8 cellular contexts compared by ENCODE assay signal in the genomic region with DNA sequence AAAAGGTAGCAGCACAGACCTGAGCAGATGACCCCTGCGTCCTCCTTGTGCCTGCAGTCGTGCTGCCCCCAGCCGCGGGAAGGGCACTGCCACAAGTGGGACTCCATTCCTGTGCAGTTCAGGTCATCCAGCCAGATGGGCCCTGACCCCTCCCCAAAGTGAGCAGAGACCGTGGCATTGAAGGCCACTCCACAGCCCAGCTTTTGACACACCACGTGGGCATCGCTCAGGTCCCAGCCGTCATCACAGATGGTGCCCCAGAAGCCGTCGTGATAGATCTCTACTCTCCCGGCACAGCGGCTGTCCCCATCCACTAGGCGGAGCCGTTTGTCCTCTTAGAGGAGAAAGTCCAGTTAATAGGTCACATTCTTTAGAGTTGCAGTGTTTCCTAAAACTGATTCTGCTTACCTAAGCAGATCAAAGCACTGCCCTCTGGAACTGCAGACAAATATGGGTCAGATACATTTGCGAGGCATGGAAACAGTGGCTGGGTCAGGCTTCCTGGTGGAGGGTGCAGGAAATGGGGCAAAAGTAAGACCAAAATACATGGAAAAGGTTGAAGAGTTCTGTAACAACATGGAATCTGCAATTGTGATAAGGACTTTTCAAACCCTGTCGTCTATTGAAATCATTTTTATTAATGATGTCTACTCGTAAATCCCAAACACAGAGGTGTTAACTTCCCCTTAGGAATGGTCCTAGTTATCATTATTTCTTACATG.
DNase-seq lines count a peak whose midpoint lies in the region; FAIRE-seq and TF ChIP-seq lines count a peak whose summit lies in the region.

No MANE protein-coding gene starts in this region.

- H2AFZ ChIP-seq in GM23248 (peak overlapping the region; percentile 8; the same call in 1 of the 2 replicates), OCI-LY3 (ENCODE audit: low read depth, low read length) (peak overlapping the region; percentile 48; the same call in 1 of the 2 replicates), endothelial cell of umbilical vein (ENCODE audit: low read depth, low read length) (no peak overlapping the region), osteoblast (ENCODE audit: low read length) (peak overlapping the region; percentile 41)

- peak; percentile 73 for FAIRE-seq in endothelial cell of umbilical vein (lab: Jason Lieb, UNC)

- H3K9me2 ChIP-seq in GM23248 (ENCODE audit: insufficient read depth): no peaks in the 10 kb centered on the region

- dilution Hi-C loops in endothelial cell of umbilical vein (cut with MboI; ENCODE audit: extremely low pct_ligation_motif_present, low sequenced_read_pairs): no loop called here

- no peak for TF ChIP-seq POLR2A in endothelial cell of umbilical vein (IDR thresholded peaks at IDR 0.05; ENCODE audit: low read depth, low read length)

- H3F3A ChIP-seq in GM23248 (ENCODE audit: insufficient read depth): peaks cover 6% of the 10 kb centered on the region; the same call in 1 of the 2 replicates

- POLR2A ChIA-PET in endothelial cell of umbilical vein (lab: Charles Lee): no interaction called here

- no peak overlapping the region for H3K4me2 ChIP-seq in GM23248 (ENCODE audit: unreplicated experiment)
- no peak overlapping the region; the same call in 1 of the 2 replicates for H3K4me2 ChIP-seq in OCI-LY3 (ENCODE audit: low read length)
- no peak overlapping the region for H3K4me2 ChIP-seq in endothelial cell of umbilical vein (ENCODE audit: insufficient read depth, low read length)
- no peak overlapping the region for H3K4me2 ChIP-seq in osteoblast (ENCODE audit: insufficient read depth, low read length)

- CTCF ChIA-PET in endothelial cell of umbilical vein (lab: Charles Lee): no interaction called here

- DNase-seq in BE2C: peak; percentile 90
- DNase-seq in GM23248: peak; percentile 69
- peak; percentile 51 for DNase-seq in endothelial cell of umbilical vein (ENCODE audit: low read depth, low spot score)
- DNase-seq in osteoblast (ENCODE audit: insufficient read length, low spot score, missing footprints): peak; percentile 72
- DNase-seq in C1 segment of cervical spinal cord (lab: John Stamatoyannopoulos, UW): no peak
- DNase-seq in cerebellar nuclear complex (lab: John Stamatoyannopoulos, UW): no peak
- no peak for DNase-seq in DMS153 (lab: John Stamatoyannopoulos, UW)

- H3K4me3 ChIP-seq in BE2C (ENCODE audit: low read depth, low read length): peak overlapping the region; percentile 67
- H3K4me3 ChIP-seq in GM23248: no peak overlapping the region
- H3K4me3 ChIP-seq in OCI-LY3 (ENCODE audit: low read length): no peak overlapping the region
- H3K4me3 ChIP-seq in endothelial cell of umbilical vein (replicated peaks in 1 of 3; ENCODE audit: insufficient read depth in 1 of 3, low read depth in 1 of 3, low read length in 3 of 3): no peak overlapping the region
- no peak overlapping the region for H3K4me3 ChIP-seq in osteoblast (ENCODE audit: insufficient read depth, low read length)

- no peaks in the 10 kb centered on the region for H3K9me1 ChIP-seq in endothelial cell of umbilical vein (replicated peaks; ENCODE audit: control insufficient read depth, extremely low read depth, insufficient read depth, low read length)

- H3K4me1 ChIP-seq in BE2C (peaks cover 16% of the 10 kb centered on the region), GM23248 (ENCODE audit: insufficient read depth) (peaks cover 9% of the 10 kb centered on the region; the same call in 1 of the 2 replicates), OCI-LY3 (ENCODE audit: low read length) (no peaks in the 10 kb centered on the region), endothelial cell of umbilical vein (ENCODE audit: control insufficient read depth, extremely low read depth, insufficient read depth, low read length) (no peaks in the 10 kb centered on the region), osteoblast (ENCODE audit: insufficient read depth, low read length) (no peaks in the 10 kb centered on the region)

- intact Hi-C loops in endothelial cell of umbilical vein (cut with micrococcal nuclease): loop anchor here (1.0 to 2.0 kb wide), 3 partner anchors 86 to 264 kb away; no protein-coding TSS in a partner anchor

- H3K9ac ChIP-seq in GM23248: no peak overlapping the region
- no peak overlapping the region for H3K9ac ChIP-seq in OCI-LY3 (ENCODE audit: low read length)
- no peak overlapping the region for H3K9ac ChIP-seq in endothelial cell of umbilical vein (replicated peaks; ENCODE audit: extremely low read depth, insufficient read depth, low read length)

- in situ Hi-C loops in GM23248 (cut with MboI): loop anchor here (10.0 kb wide), 1 partner anchor 240 kb away; no protein-coding TSS in a partner anchor

- H3K9me3 ChIP-seq in BE2C (no peaks in the 10 kb centered on the region), GM23248 (ENCODE audit: low read depth) (no peaks in the 10 kb centered on the region), OCI-LY3 (ENCODE audit: insufficient read depth, low read length) (no peaks in the 10 kb centered on the region), endothelial cell of umbilical vein (replicated peaks; ENCODE audit: control insufficient read depth, insufficient read depth, low read length) (no peaks in the 10 kb centered on the region), osteoblast (ENCODE audit: low read depth, low read length) (no peaks in the 10 kb centered on the region)

- no TSS peak for BruUV-seq in endothelial cell of umbilical vein (replicated peaks; lab: Mats Ljungman, UMichigan)

- H3K36me3 ChIP-seq in BE2C: no peaks in the 10 kb centered on the region
- H3K36me3 ChIP-seq in GM23248 (ENCODE audit: low read depth): no peaks in the 10 kb centered on the region
- H3K36me3 ChIP-seq in OCI-LY3 (replicated peaks; ENCODE audit: low read depth, low read length): no peaks in the 10 kb centered on the region
- H3K36me3 ChIP-seq in endothelial cell of umbilical vein (ENCODE audit: control insufficient read depth in 2 of 2, extremely low read depth in 1 of 2, insufficient read depth in 2 of 2, low read length in 2 of 2): no peaks in the 10 kb centered on the region
- no peaks in the 10 kb centered on the region for H3K36me3 ChIP-seq in osteoblast (ENCODE audit: insufficient read depth, low read length)

- H4K20me1 ChIP-seq in GM23248 (ENCODE audit: insufficient read depth) (no peaks in the 10 kb centered on the region), OCI-LY3 (ENCODE audit: insufficient read depth, low read length) (no peaks in the 10 kb centered on the region), endothelial cell of umbilical vein (replicated peaks; ENCODE audit: control insufficient read depth, extremely low read depth, insufficient read depth, low read length) (no peaks in the 10 kb centered on the region), osteoblast (ENCODE audit: insufficient read depth, low read length) (no peaks in the 10 kb centered on the region)

- 23 to 26% methylated on average over 16 to 17 of the region's 17 CpGs for WGBS in GM23248 (ENCODE audit: low coverage in 1 of 2, low lambda C conversion rate in 2 of 2, missing lambda C conversion rate in 2 of 2), 2 experiments

- TF ChIP-seq CTCF in BE2C (IDR thresholded peaks at IDR 0.05; ENCODE audit: low read depth, low read length) (peak; percentile 95), OCI-LY3 (IDR thresholded peaks at IDR 0.05; ENCODE audit: low read depth, low read length) (peak; percentile 73), endothelial cell of umbilical vein (IDR thresholded peaks at IDR 0.05; ENCODE audit: extremely low read depth in 1 of 2, insufficient read depth in 1 of 2, low read depth in 1 of 2, low read length in 2 of 2) (peak; percentile 71 to 73), osteoblast (IDR thresholded peaks at IDR 0.05; ENCODE audit: extremely low read depth, low read depth, low read length) (peak; percentile 60)

- no peaks in the 10 kb centered on the region for H3K79me2 ChIP-seq in GM23248 (ENCODE audit: insufficient read depth)
- no peaks in the 10 kb centered on the region for H3K79me2 ChIP-seq in OCI-LY3 (ENCODE audit: low read length)
- H3K79me2 ChIP-seq in endothelial cell of umbilical vein (ENCODE audit: control insufficient read depth, insufficient read depth, low read length): no peaks in the 10 kb centered on the region
- H3K79me2 ChIP-seq in osteoblast (ENCODE audit: insufficient read depth, low read length): no peaks in the 10 kb centered on the region

- H3K27me3 ChIP-seq in BE2C (no peaks in the 10 kb centered on the region), GM23248 (replicated peaks; ENCODE audit: insufficient read depth) (no peaks in the 10 kb centered on the region), OCI-LY3 (ENCODE audit: low read depth, low read length) (peaks cover 5% of the 10 kb centered on the region; the same call in 1 of the 2 replicates), endothelial cell of umbilical vein (ENCODE audit: control insufficient read depth in 2 of 2, insufficient read depth in 2 of 2, low read length in 2 of 2) (no peaks in the 10 kb centered on the region), osteoblast (ENCODE audit: insufficient read depth, low read length) (no peaks in the 10 kb centered on the region)

- H3K27ac ChIP-seq in GM23248: no peak overlapping the region
- H3K27ac ChIP-seq in OCI-LY3 (ENCODE audit: low read length): no peak overlapping the region
- H3K27ac ChIP-seq in endothelial cell of umbilical vein (ENCODE audit: insufficient read depth, low read depth, low read length): no peak overlapping the region
- H3K27ac ChIP-seq in osteoblast (ENCODE audit: low read depth, low read length): no peak overlapping the region

TF ChIP-seq in endothelial cell of umbilical vein, 7 proteins besides CTCF, POLR2A, EP300 and RAD21:
- TF ChIP-seq POLR2AphosphoS5 (IDR thresholded peaks at IDR 0.05; ENCODE audit: insufficient read depth, low read depth, low read length) (no peak), EZH2 (IDR thresholded peaks at IDR 0.05; ENCODE audit: borderline replicate concordance, low read depth, low read length, severe bottlenecking) (no peak), MYC (IDR thresholded peaks at IDR 0.05; ENCODE audit: low read depth, low read length) (no peak)

Comparison
In these comparisons a context has a peak if more than half of its experiments do, and no peak if none do; other contexts are left out.
1. DNase-seq: peak in BE2C (single experiment), GM23248 (single experiment), endothelial cell of umbilical vein (single experiment) and osteoblast (single experiment); none in C1 segment of cervical spinal cord (0 of 14), cerebellar nuclear complex (0 of 2) and DMS153 (single experiment).
2. Peak in every context shown above with its lines, with median percentiles within 50 percentile points of each other: CTCF ChIP-seq.